29 cellular contexts compared by ENCODE assay signal in the genomic region with DNA sequence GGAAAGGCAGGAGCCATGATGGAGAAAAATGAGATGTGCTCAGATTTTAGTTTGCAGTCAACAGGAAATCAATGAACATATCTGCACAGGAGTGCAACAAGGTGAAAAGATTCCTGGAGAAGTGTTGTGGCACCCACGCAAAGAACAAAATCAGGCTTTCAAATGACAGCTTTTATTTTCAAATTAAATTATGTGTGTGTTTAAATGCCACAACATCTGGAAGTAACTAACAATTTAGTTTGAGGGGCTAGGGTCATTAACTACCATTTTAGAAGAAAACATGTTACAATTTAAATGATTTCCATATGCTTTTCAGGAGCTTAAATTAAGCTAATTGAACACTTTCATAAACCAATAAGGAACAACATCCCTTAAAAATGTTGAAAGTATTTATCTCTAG.
"Had no signal": no experiment of that assay in that cellular context is flagged by ENCODE, and none has a peak within 500 bp of the region (broad histone marks: within the 10 kb centered on the region; RNA-seq: fewer than 3 reads in every experiment).

No MANE protein-coding gene starts in this region.

- DNase-seq: activated B cell treated with CpG ODN at 0.5 μM for 24 hours; activated CD4-positive, alpha-beta T cell treated with anti-CD3 and anti-CD28 coated beads for 48 hours; activated CD4-positive, alpha-beta T cell treated with anti-CD3 and anti-CD28 coated beads, Interleukin-2, amount 50 U/mL, for 1 hour; activated CD4-positive, alpha-beta T cell treated with anti-CD3 and anti-CD28 coated beads, Interleukin-2, amount 50 U/mL, for 48 hours; activated CD8-positive, alpha-beta memory T cell treated with anti-CD3 and anti-CD28 coated beads for 24 hours; activated CD8-positive, alpha-beta T cell treated with anti-CD3 and anti-CD28 coated beads for 36 hours; activated effector memory CD4-positive, alpha-beta T cell treated with Interleukin-2 at 50 U/mL for 16 hours; activated gamma-delta T cell treated with Interleukin-2 at 50 U/mL for 16 hours; activated naive CD4-positive, alpha-beta T cell treated with anti-CD3 and anti-CD28 coated beads, Interleukin-2, amount 50 U/mL, for 16 hours; activated naive CD4-positive, alpha-beta T cell treated with Interleukin-2 at 50 U/mL for 16 hours; activated T-cell treated with anti-CD3 and anti-CD28 coated beads, Interleukin-2, amount 50 U/mL, for 4 hours; amniotic stem cell; anterior cingulate cortex; brain microvascular endothelial cell; dorsolateral prefrontal cortex; effector memory CD4-positive, alpha-beta T cell; head of caudate nucleus; T1000 had no signal

- H3K4me1 Mint-ChIP-seq: activated B cell treated with CpG ODN at 0.5 μM for 24 hours; activated T-helper 17 cell treated with anti-CD3 and anti-CD28 coated beads, Interleukin-2, amount 50 U/mL, for 72 hours; central memory CD8-positive, alpha-beta T cell had no signal

- H3K27me3 ChIP-seq: brain microvascular endothelial cell had no signal

- H3K36me3 ChIP-seq: brain microvascular endothelial cell had no signal

- H3K4me3 ChIP-seq: coronary artery, dorsolateral prefrontal cortex had no signal

- FAIRE-seq: astrocyte, bronchial epithelial cell, frontal cortex had no signal

- H3K9me3 Mint-ChIP-seq: activated B cell treated with CpG ODN at 0.5 μM for 24 hours; activated CD8-positive, alpha-beta T cell treated with anti-CD3 and anti-CD28 coated beads for 36 hours; activated T-cell treated with anti-CD3 and anti-CD28 coated beads, Interleukin-2, amount 50 U/mL, for 4 hours; activated T-helper 17 cell treated with anti-CD3 and anti-CD28 coated beads, Interleukin-2, amount 50 U/mL, for 72 hours; central memory CD8-positive, alpha-beta T cell; dendritic cell treated with granulocyte-macrophage colony-stimulating factor and Interleukin-4, amounts not matched to agents 40 ng/mL and 50 ng/mL, for 4 days; endodermal cell had no signal

- ATAC-seq: activated CD4-positive, CD25-positive, alpha-beta regulatory T cell treated with anti-CD3 and anti-CD28 coated beads, Interleukin-2, amount 50 U/mL, for 24 hours; activated CD8-positive, alpha-beta T cell treated with anti-CD3 and anti-CD28 coated beads for 36 hours; activated T-cell treated with anti-CD3 and anti-CD28 coated beads, Interleukin-2, amount 50 U/mL, for 4 hours; activated T-helper 17 cell treated with anti-CD3 and anti-CD28 coated beads, Interleukin-2, amount 50 U/mL, for 72 hours; esophagus mucosa had no signal

- H3K27ac Mint-ChIP-seq: activated B cell treated with CpG ODN at 0.5 μM for 24 hours; activated CD8-positive, alpha-beta T cell treated with anti-CD3 and anti-CD28 coated beads for 36 hours; activated naive CD8-positive, alpha-beta T cell; activated T-helper 17 cell treated with anti-CD3 and anti-CD28 coated beads, Interleukin-2, amount 50 U/mL, for 72 hours; dendritic cell treated with granulocyte-macrophage colony-stimulating factor and Interleukin-4, amounts not matched to agents 40 ng/mL and 50 ng/mL, for 4 days; endodermal cell had no signal

- H3K27ac ChIP-seq: brain microvascular endothelial cell, coronary artery, dorsolateral prefrontal cortex had no signal

- H3K4me3 Mint-ChIP-seq: activated B cell treated with CpG ODN at 0.5 μM for 24 hours; activated CD8-positive, alpha-beta T cell treated with anti-CD3 and anti-CD28 coated beads for 36 hours; activated naive CD8-positive, alpha-beta T cell; activated T-cell treated with anti-CD3 and anti-CD28 coated beads, Interleukin-2, amount 50 U/mL, for 4 hours; activated T-helper 17 cell treated with anti-CD3 and anti-CD28 coated beads, Interleukin-2, amount 50 U/mL, for 72 hours; central memory CD8-positive, alpha-beta T cell; dendritic cell treated with granulocyte-macrophage colony-stimulating factor and Interleukin-4, amounts not matched to agents 40 ng/mL and 50 ng/mL, for 4 days; endodermal cell had no signal

- H3K27me3 Mint-ChIP-seq: activated CD8-positive, alpha-beta T cell treated with anti-CD3 and anti-CD28 coated beads for 36 hours; activated T-helper 17 cell treated with anti-CD3 and anti-CD28 coated beads, Interleukin-2, amount 50 U/mL, for 72 hours had no signal

- H3K36me3 Mint-ChIP-seq: activated naive CD8-positive, alpha-beta T cell had no signal
